In genomic region chr9:120438111-120438510, GRCh38 we compare ENCODE assay signal across 13 cellular contexts.
DNase-seq lines count a peak whose midpoint lies in the region; ATAC-seq and TF ChIP-seq lines count a peak whose summit lies in the region.
"Had no signal": no experiment of that assay in that cellular context is flagged by ENCODE, and none has a peak within 500 bp of the region (broad histone marks: within the 10 kb centered on the region; RNA-seq: fewer than 3 reads in every experiment).

No MANE protein-coding gene starts in this region.

- DNase-seq in activated CD8-positive, alpha-beta memory T cell treated with anti-CD3 and anti-CD28 coated beads, Interleukin-2, amount 10 ng/mL, durations not matched to agents 7 days and 5 days, result peak; percentile 51
- no peak for DNase-seq in activated CD8-positive, alpha-beta memory T cell treated with anti-CD3 and anti-CD28 coated beads, Interleukin-2, amount 50 U/mL, for 48 hours
- DNase-seq in activated T-helper 2 cell treated with anti-CD3 and anti-CD28 coated beads, Interferon-gamma antibody, Interleukin-2, Interleukin-4, amounts not matched to agents 10 μg/mL and 5 μg/mL and 100 μg/mL, durations not matched to agents 14 hours and 24 hours and 36 hours (ENCODE audit: low spot score), result no peak
- DNase-seq in fibroblast of the aortic adventitia (ENCODE audit: low read depth) (peak; percentile 51), NCI-H446 (lab: John Stamatoyannopoulos, UW) (no peak), cerebellum (ENCODE audit: low spot score) (no peak)
- DNase-seq in stimulated activated effector memory CD8-positive, alpha-beta T cell treated with anti-CD3 and anti-CD28 coated beads, Interleukin-12 subunit alpha, Interleukin-12 subunit beta, amount 100 ng/mL, for 72 hours (ENCODE audit: low spot score in 2 of 2), result no peak
- DNase-seq: heart left ventricle; NCI-H1092 treated with DMSO at 0.1 percent for 48 hours; stimulated activated CD4-positive, alpha-beta T cell treated with anti-CD3 and anti-CD28 coated beads, Interleukin-15, amount 100 ng/mL, for 24 hours had no signal

- peak; percentile 74 for ATAC-seq in activated CD8-positive, alpha-beta memory T cell treated with anti-CD3 and anti-CD28 coated beads, Interleukin-2, amount 10 ng/mL, durations not matched to agents 7 days and 5 days
- ATAC-seq in stimulated activated effector memory CD8-positive, alpha-beta T cell treated with anti-CD3 and anti-CD28 coated beads, Interleukin-12 subunit alpha, Interleukin-12 subunit beta, amount 100 ng/mL, for 72 hours, result peak; percentile 88
- no peak for ATAC-seq in HG03097 (IDR thresholded peaks at IDR 0.05; ENCODE audit: low FRiP score, unreplicated experiment)

- peaks cover 40% of the 10 kb centered on the region for H3K4me1 Mint-ChIP-seq in activated CD8-positive, alpha-beta memory T cell treated with anti-CD3 and anti-CD28 coated beads, Interleukin-2, amount 10 ng/mL, durations not matched to agents 7 days and 5 days
- peaks cover 17% of the 10 kb centered on the region for H3K4me1 Mint-ChIP-seq in activated T-helper 2 cell treated with anti-CD3 and anti-CD28 coated beads, Interferon-gamma antibody, Interleukin-2, Interleukin-4, amounts not matched to agents 10 μg/mL and 5 μg/mL and 100 μg/mL, durations not matched to agents 14 hours and 24 hours and 36 hours (ENCODE audit: low read depth)
- H3K4me1 Mint-ChIP-seq in stimulated activated effector memory CD8-positive, alpha-beta T cell treated with anti-CD3 and anti-CD28 coated beads, Interleukin-12 subunit alpha, Interleukin-12 subunit beta, amount 100 ng/mL, for 72 hours, result peaks cover 38% of the 10 kb centered on the region

- intact Hi-C loops in activated T-helper 2 cell treated with anti-CD3 and anti-CD28 coated beads, Interferon-gamma antibody, Interleukin-2, Interleukin-4, amounts not matched to agents 10 μg/mL and 5 μg/mL and 100 μg/mL, durations not matched to agents 14 hours and 24 hours and 36 hours (cut with micrococcal nuclease), result no loop called here

- peak overlapping the region; percentile 61 for H3K27ac Mint-ChIP-seq in activated CD8-positive, alpha-beta memory T cell treated with anti-CD3 and anti-CD28 coated beads, Interleukin-2, amount 10 ng/mL, durations not matched to agents 7 days and 5 days
- H3K27ac Mint-ChIP-seq in activated T-helper 2 cell treated with anti-CD3 and anti-CD28 coated beads, Interferon-gamma antibody, Interleukin-2, Interleukin-4, amounts not matched to agents 10 μg/mL and 5 μg/mL and 100 μg/mL, durations not matched to agents 14 hours and 24 hours and 36 hours, result peak overlapping the region; percentile 14
- peak overlapping the region; percentile 75 for H3K27ac Mint-ChIP-seq in stimulated activated effector memory CD8-positive, alpha-beta T cell treated with anti-CD3 and anti-CD28 coated beads, Interleukin-12 subunit alpha, Interleukin-12 subunit beta, amount 100 ng/mL, for 72 hours

- no peak for TF ChIP-seq CTCF in fibroblast of the aortic adventitia (IDR thresholded peaks at IDR 0.05; ENCODE audit: insufficient read depth, low read length)

- no peak overlapping the region for H3K4me3 Mint-ChIP-seq in activated CD8-positive, alpha-beta memory T cell treated with anti-CD3 and anti-CD28 coated beads, Interleukin-2, amount 10 ng/mL, durations not matched to agents 7 days and 5 days
- no peak overlapping the region for H3K4me3 Mint-ChIP-seq in activated T-helper 2 cell treated with anti-CD3 and anti-CD28 coated beads, Interferon-gamma antibody, Interleukin-2, Interleukin-4, amounts not matched to agents 10 μg/mL and 5 μg/mL and 100 μg/mL, durations not matched to agents 14 hours and 24 hours and 36 hours (ENCODE audit: low read depth)
- H3K4me3 Mint-ChIP-seq in stimulated activated effector memory CD8-positive, alpha-beta T cell treated with anti-CD3 and anti-CD28 coated beads, Interleukin-12 subunit alpha, Interleukin-12 subunit beta, amount 100 ng/mL, for 72 hours, result no peak overlapping the region

- peaks cover 45% of the 10 kb centered on the region for H3K36me3 Mint-ChIP-seq in activated CD8-positive, alpha-beta memory T cell treated with anti-CD3 and anti-CD28 coated beads, Interleukin-2, amount 10 ng/mL, durations not matched to agents 7 days and 5 days
- peaks cover 63% of the 10 kb centered on the region for H3K36me3 Mint-ChIP-seq in activated T-helper 2 cell treated with anti-CD3 and anti-CD28 coated beads, Interferon-gamma antibody, Interleukin-2, Interleukin-4, amounts not matched to agents 10 μg/mL and 5 μg/mL and 100 μg/mL, durations not matched to agents 14 hours and 24 hours and 36 hours (ENCODE audit: low read depth)
- peaks cover 74% of the 10 kb centered on the region for H3K36me3 Mint-ChIP-seq in stimulated activated effector memory CD8-positive, alpha-beta T cell treated with anti-CD3 and anti-CD28 coated beads, Interleukin-12 subunit alpha, Interleukin-12 subunit beta, amount 100 ng/mL, for 72 hours

- CTCF ChIA-PET in activated CD8-positive, alpha-beta memory T cell treated with anti-CD3 and anti-CD28 coated beads, Interleukin-2, amount 10 ng/mL, durations not matched to agents 7 days and 5 days (lab: Charles Lee), result interaction anchor here (0.7 to 1.8 kb wide), 4 partner anchors 30 to 479 kb away, joined by 3 to 8 read pairs (median 3); no protein-coding TSS in a partner anchor

- H3K27me3 Mint-ChIP-seq in activated CD8-positive, alpha-beta memory T cell treated with anti-CD3 and anti-CD28 coated beads, Interleukin-2, amount 10 ng/mL, durations not matched to agents 7 days and 5 days, result no peaks in the 10 kb centered on the region
- no peaks in the 10 kb centered on the region for H3K27me3 Mint-ChIP-seq in activated T-helper 2 cell treated with anti-CD3 and anti-CD28 coated beads, Interferon-gamma antibody, Interleukin-2, Interleukin-4, amounts not matched to agents 10 μg/mL and 5 μg/mL and 100 μg/mL, durations not matched to agents 14 hours and 24 hours and 36 hours (ENCODE audit: low read depth)

- no peaks in the 10 kb centered on the region for H3K9me3 Mint-ChIP-seq in activated CD8-positive, alpha-beta memory T cell treated with anti-CD3 and anti-CD28 coated beads, Interleukin-2, amount 10 ng/mL, durations not matched to agents 7 days and 5 days (ENCODE audit: low read depth)
- H3K9me3 Mint-ChIP-seq in activated T-helper 2 cell treated with anti-CD3 and anti-CD28 coated beads, Interferon-gamma antibody, Interleukin-2, Interleukin-4, amounts not matched to agents 10 μg/mL and 5 μg/mL and 100 μg/mL, durations not matched to agents 14 hours and 24 hours and 36 hours, result no peaks in the 10 kb centered on the region
- H3K9me3 Mint-ChIP-seq in stimulated activated effector memory CD8-positive, alpha-beta T cell treated with anti-CD3 and anti-CD28 coated beads, Interleukin-12 subunit alpha, Interleukin-12 subunit beta, amount 100 ng/mL, for 72 hours, result no peaks in the 10 kb centered on the region

- H3K4me3 ChIP-seq in fibroblast of the aortic adventitia (ENCODE audit: low read depth, low read length), result no peak overlapping the region
- H3K4me3 ChIP-seq: heart left ventricle, lung, vagina had no signal

Comparison
In these comparisons a context has a peak if more than half of its experiments do, and no peak if none do; other contexts are left out.
1. DNase-seq: peak in activated CD8-positive, alpha-beta memory T cell treated with anti-CD3 and anti-CD28 coated beads, Interleukin-2, amount 10 ng/mL, durations not matched to agents 7 days and 5 days (single experiment) and fibroblast of the aortic adventitia (single experiment); none in activated CD8-positive, alpha-beta memory T cell treated with anti-CD3 and anti-CD28 coated beads, Interleukin-2, amount 50 U/mL, for 48 hours (single experiment), activated T-helper 2 cell treated with anti-CD3 and anti-CD28 coated beads, Interferon-gamma antibody, Interleukin-2, Interleukin-4, amounts not matched to agents 10 μg/mL and 5 μg/mL and 100 μg/mL, durations not matched to agents 14 hours and 24 hours and 36 hours (single experiment), stimulated activated effector memory CD8-positive, alpha-beta T cell treated with anti-CD3 and anti-CD28 coated beads, Interleukin-12 subunit alpha, Interleukin-12 subunit beta, amount 100 ng/mL, for 72 hours (0 of 2), NCI-H446 (0 of 2) and cerebellum (single experiment).
2. H3K27ac Mint-ChIP-seq: peak in every context shown above with its lines; median percentile 75 in stimulated activated effector memory CD8-positive, alpha-beta T cell treated with anti-CD3 and anti-CD28 coated beads, Interleukin-12 subunit alpha, Interleukin-12 subunit beta, amount 100 ng/mL, for 72 hours; 61 in activated CD8-positive, alpha-beta memory T cell treated with anti-CD3 and anti-CD28 coated beads, Interleukin-2, amount 10 ng/mL, durations not matched to agents 7 days and 5 days; 14 in activated T-helper 2 cell treated with anti-CD3 and anti-CD28 coated beads, Interferon-gamma antibody, Interleukin-2, Interleukin-4, amounts not matched to agents 10 μg/mL and 5 μg/mL and 100 μg/mL, durations not matched to agents 14 hours and 24 hours and 36 hours.